In genomic region chr16:1049113-1049975, GRCh38 we compare ENCODE assay signal across 27 cellular contexts. TPM values are rescaled to one million over a fixed set of nuclear protein-coding genes. Genes with fewer than 3 reads are reported as not detected.
"Had no signal": no experiment of that assay in that cellular context is flagged by ENCODE, and none has a peak within 500 bp of the region (broad histone marks: within the 10 kb centered on the region; RNA-seq: fewer than 3 reads in every experiment).

No MANE protein-coding gene starts in this region.

- H2AFZ ChIP-seq: parathyroid adenoma had no signal

- H3K36me3 Mint-ChIP-seq: activated CD4-positive, alpha-beta memory T cell treated with anti-CD3 and anti-CD28 coated beads for 36 hours; activated naive CD8-positive, alpha-beta T cell treated with anti-CD3 and anti-CD28 coated beads, Interleukin-2, amount 10 ng/mL, durations not matched to agents 7 days and 5 days; memory B cell; stimulated activated effector memory CD8-positive, alpha-beta T cell treated with anti-CD3 and anti-CD28 coated beads, Interleukin-12 subunit alpha, Interleukin-12 subunit beta, amount 100 ng/mL, for 72 hours had no signal

- DNase-seq: activated CD4-positive, CD25-positive, alpha-beta regulatory T cell; activated effector memory CD4-positive, alpha-beta T cell treated with Interleukin-2 at 50 U/mL for 16 hours; activated naive CD8-positive, alpha-beta T cell treated with anti-CD3 and anti-CD28 coated beads, Interleukin-2, amount 10 ng/mL, durations not matched to agents 7 days and 5 days; amniotic stem cell; cerebellar nuclear complex; effector CD4-positive, alpha-beta T cell; erythroblast; stimulated activated naive CD8-positive, alpha-beta T cell treated with anti-CD3 and anti-CD28 coated beads, Interleukin-15, amount 100 ng/mL, for 72 hours; T1000 had no signal

- H3K27ac ChIP-seq: heart right ventricle, parathyroid adenoma, suprapubic skin, transverse colon had no signal

- FAIRE-seq: bronchial epithelial cell, endometrium, urothelium cell line had no signal

- H3K27me3 Mint-ChIP-seq: activated CD4-positive, alpha-beta memory T cell treated with anti-CD3 and anti-CD28 coated beads for 36 hours; activated naive CD8-positive, alpha-beta T cell treated with anti-CD3 and anti-CD28 coated beads, Interleukin-2, amount 10 ng/mL, durations not matched to agents 7 days and 5 days; stimulated activated naive CD8-positive, alpha-beta T cell treated with anti-CD3 and anti-CD28 coated beads, Interleukin-15, amount 100 ng/mL, for 72 hours had no signal

- H3K27ac Mint-ChIP-seq: activated CD4-positive, alpha-beta memory T cell treated with anti-CD3 and anti-CD28 coated beads for 36 hours; activated naive CD4-positive, alpha-beta T cell treated with anti-CD3 and anti-CD28 coated beads for 36 hours; activated naive CD8-positive, alpha-beta T cell treated with anti-CD3 and anti-CD28 coated beads, Interleukin-2, amount 10 ng/mL, durations not matched to agents 7 days and 5 days; activated T-cell treated with anti-CD3 and anti-CD28 coated beads, Interleukin-2, amount 50 U/mL, for 72 hours; memory B cell; stimulated activated effector memory CD8-positive, alpha-beta T cell treated with anti-CD3 and anti-CD28 coated beads, Interleukin-12 subunit alpha, Interleukin-12 subunit beta, amount 100 ng/mL, for 72 hours; stimulated activated naive CD8-positive, alpha-beta T cell treated with anti-CD3 and anti-CD28 coated beads, Interleukin-15, amount 100 ng/mL, for 72 hours had no signal

- ATAC-seq: stimulated activated effector memory CD8-positive, alpha-beta T cell treated with anti-CD3 and anti-CD28 coated beads, Interleukin-12 subunit alpha, Interleukin-12 subunit beta, amount 100 ng/mL, for 72 hours; stimulated activated naive CD8-positive, alpha-beta T cell treated with anti-CD3 and anti-CD28 coated beads, Interleukin-15, amount 100 ng/mL, for 72 hours had no signal

- H3K9me3 Mint-ChIP-seq: activated CD4-positive, alpha-beta memory T cell treated with anti-CD3 and anti-CD28 coated beads for 36 hours; activated naive CD4-positive, alpha-beta T cell treated with anti-CD3 and anti-CD28 coated beads for 36 hours; activated naive CD8-positive, alpha-beta T cell treated with anti-CD3 and anti-CD28 coated beads, Interleukin-2, amount 10 ng/mL, durations not matched to agents 7 days and 5 days; activated T-cell treated with anti-CD3 and anti-CD28 coated beads, Interleukin-2, amount 50 U/mL, for 72 hours; memory B cell; nephron; stimulated activated effector memory CD8-positive, alpha-beta T cell treated with anti-CD3 and anti-CD28 coated beads, Interleukin-12 subunit alpha, Interleukin-12 subunit beta, amount 100 ng/mL, for 72 hours; stimulated activated naive CD8-positive, alpha-beta T cell treated with anti-CD3 and anti-CD28 coated beads, Interleukin-15, amount 100 ng/mL, for 72 hours had no signal

- H3K9ac ChIP-seq: parathyroid adenoma had no signal

- H3K4me1 Mint-ChIP-seq: activated naive CD8-positive, alpha-beta T cell treated with anti-CD3 and anti-CD28 coated beads, Interleukin-2, amount 10 ng/mL, durations not matched to agents 7 days and 5 days; memory B cell; stimulated activated effector memory CD8-positive, alpha-beta T cell treated with anti-CD3 and anti-CD28 coated beads, Interleukin-12 subunit alpha, Interleukin-12 subunit beta, amount 100 ng/mL, for 72 hours; stimulated activated naive CD8-positive, alpha-beta T cell treated with anti-CD3 and anti-CD28 coated beads, Interleukin-15, amount 100 ng/mL, for 72 hours had no signal

- H3K4me3 ChIP-seq: heart right ventricle, suprapubic skin, transverse colon had no signal

- H3K4me3 Mint-ChIP-seq: activated CD4-positive, alpha-beta memory T cell treated with anti-CD3 and anti-CD28 coated beads for 36 hours; activated naive CD4-positive, alpha-beta T cell treated with anti-CD3 and anti-CD28 coated beads for 36 hours; activated naive CD8-positive, alpha-beta T cell treated with anti-CD3 and anti-CD28 coated beads, Interleukin-2, amount 10 ng/mL, durations not matched to agents 7 days and 5 days; activated T-cell treated with anti-CD3 and anti-CD28 coated beads, Interleukin-2, amount 50 U/mL, for 72 hours; memory B cell; nephron; stimulated activated effector memory CD8-positive, alpha-beta T cell treated with anti-CD3 and anti-CD28 coated beads, Interleukin-12 subunit alpha, Interleukin-12 subunit beta, amount 100 ng/mL, for 72 hours; stimulated activated naive CD8-positive, alpha-beta T cell treated with anti-CD3 and anti-CD28 coated beads, Interleukin-15, amount 100 ng/mL, for 72 hours had no signal

- H3K36me3 ChIP-seq: heart right ventricle, suprapubic skin, transverse colon had no signal

- H3K9me3 ChIP-seq: heart right ventricle, suprapubic skin, transverse colon had no signal

- H3K4me1 ChIP-seq: parathyroid adenoma had no signal

- H3K79me2 ChIP-seq: parathyroid adenoma had no signal

RNA-seq across cellular contexts. Expression of gene SSTR5, which starts 23.2 kb away (rescaled TPM):
- total RNA-seq: activated CD4-positive, alpha-beta memory T cell treated with anti-CD3 and anti-CD28 coated beads for 36 hours; activated naive CD4-positive, alpha-beta T cell treated with anti-CD3 and anti-CD28 coated beads for 36 hours; activated naive CD8-positive, alpha-beta T cell treated with anti-CD3 and anti-CD28 coated beads, Interleukin-2, amount 10 ng/mL, durations not matched to agents 7 days and 5 days; activated T-cell treated with anti-CD3 and anti-CD28 coated beads, Interleukin-2, amount 50 U/mL, for 72 hours; bronchial epithelial cell; fibroblast of lung; skeletal muscle tissue; transverse colon had no signal
- polyA plus RNA-seq: fibroblast of lung had no signal

RNA-seq across cellular contexts. Expression of gene C1QTNF8, which starts 46.7 kb away (rescaled TPM):
- total RNA-seq: activated CD4-positive, alpha-beta memory T cell treated with anti-CD3 and anti-CD28 coated beads for 36 hours; activated naive CD4-positive, alpha-beta T cell treated with anti-CD3 and anti-CD28 coated beads for 36 hours; activated naive CD8-positive, alpha-beta T cell treated with anti-CD3 and anti-CD28 coated beads, Interleukin-2, amount 10 ng/mL, durations not matched to agents 7 days and 5 days; activated T-cell treated with anti-CD3 and anti-CD28 coated beads, Interleukin-2, amount 50 U/mL, for 72 hours; bronchial epithelial cell; fibroblast of lung; left colon; lower leg skin; pulmonary artery endothelial cell; skeletal muscle tissue; suprapubic skin; transverse colon had no signal
- polyA plus RNA-seq: fibroblast of lung, heart right ventricle had no signal
